ENCODE assay signal across 14 cellular contexts in the genomic region with DNA sequence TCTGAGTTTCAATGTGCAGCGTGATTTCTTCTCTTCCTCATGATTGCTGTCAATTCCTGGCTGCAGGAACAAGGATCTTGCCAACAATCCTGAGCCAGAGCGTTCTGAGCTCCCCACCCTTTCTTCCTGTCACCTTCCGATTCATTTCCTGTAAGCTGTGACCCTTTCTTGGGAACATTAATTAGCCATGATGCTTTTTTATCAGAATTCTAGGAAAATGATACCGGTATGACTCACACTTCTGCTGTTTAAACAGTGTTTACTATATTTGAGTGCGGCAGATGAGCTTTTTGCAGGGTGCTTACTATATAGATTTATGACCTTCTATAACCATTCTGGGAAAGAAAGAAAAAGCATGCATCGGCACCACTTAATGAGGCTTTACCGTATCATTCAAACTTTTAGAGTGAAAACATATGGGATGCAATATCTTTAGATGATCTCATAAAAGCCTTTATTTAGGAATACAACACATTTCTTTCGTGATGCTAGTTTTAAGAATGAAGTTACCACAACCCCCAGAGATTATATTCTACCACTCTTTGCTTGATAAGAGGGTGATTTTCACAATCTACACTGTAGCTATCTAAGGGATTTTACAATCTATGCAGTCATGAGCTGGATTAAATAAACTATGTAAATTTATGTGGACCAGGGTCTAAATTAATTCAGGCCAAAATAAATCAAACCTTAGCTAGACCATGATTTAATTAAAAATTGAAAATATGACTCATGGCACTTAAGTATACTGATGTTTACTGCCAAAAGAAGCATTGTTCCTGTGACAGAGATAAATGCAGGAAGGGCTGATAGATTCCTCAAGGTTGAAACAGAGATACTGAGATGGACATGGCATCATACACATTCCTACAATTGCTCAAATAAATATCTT. TPM values are rescaled to one million over a fixed set of nuclear protein-coding genes. Genes with fewer than 3 reads are reported as not detected.
DNase-seq lines count a peak whose midpoint lies in the region; ATAC-seq and FAIRE-seq lines count a peak whose summit lies in the region.
"Had no signal": no experiment of that assay in that cellular context is flagged by ENCODE, and none has a peak within 500 bp of the region (broad histone marks: within the 10 kb centered on the region; RNA-seq: fewer than 3 reads in every experiment).

No MANE protein-coding gene starts in this region.

- ATAC-seq in HG03521 (IDR thresholded peaks at IDR 0.05; ENCODE audit: unreplicated experiment) = no peak
- ATAC-seq: body of pancreas, esophagus mucosa had no signal

- peaks cover 6% of the 10 kb centered on the region for H3K9me3 ChIP-seq in mesodermal cell (ENCODE audit: control insufficient read depth, low read length)
- H3K9me3 ChIP-seq: body of pancreas had no signal

- H3K4me1 ChIP-seq in mesodermal cell (ENCODE audit: control insufficient read depth, insufficient read depth, low read length, poor library complexity, severe bottlenecking) = peaks cover 15% of the 10 kb centered on the region

- no peak overlapping the region for H3K4me3 ChIP-seq in mesodermal cell (ENCODE audit: extremely low read depth, insufficient read depth, low read length, poor library complexity, severe bottlenecking)
- H3K4me3 ChIP-seq: body of pancreas had no signal

- peak; percentile 67 for FAIRE-seq in HTR-8/SVneo (lab: Jason Lieb, UNC)

- H3K36me3 ChIP-seq in mesodermal cell (ENCODE audit: control insufficient read depth, insufficient read depth, low read length) = no peaks in the 10 kb centered on the region

- 93 to 98% methylated on average over 3 of the region's 8 CpGs for WGBS in mesodermal cell (ENCODE audit: insufficient coverage in 2 of 2), 2 experiments

- DNase-seq in COLO829 (ENCODE audit: low spot score) (peak; percentile 29), HTR-8/SVneo (ENCODE audit: insufficient read length, low spot score) (peak; percentile 86), astrocyte of the hippocampus (ENCODE audit: low read depth, low spot score) (peak; percentile 14), globus pallidus (ENCODE audit: low spot score) (no peak), activated gamma-delta T cell treated with Interleukin-2 at 50 U/mL for 16 hours (no peak), SKM-1 (lab: John Stamatoyannopoulos, UW; ENCODE audit: unreplicated experiment) (no peak)
- DNase-seq: activated T-cell treated with anti-CD3 and anti-CD28 coated beads, Interleukin-2, amount 50 U/mL, for 1 hour; body of pancreas; left cardiac atrium; nucleus accumbens had no signal

- H3K27ac ChIP-seq in mesodermal cell (ENCODE audit: low read depth, low read length, severe bottlenecking) = peak overlapping the region; percentile 29
- H3K27ac ChIP-seq: body of pancreas, VCaP had no signal

RNA-seq across cellular contexts. Expression of a gene that starts 38.0 kb away (rescaled TPM):
- 14.0 TPM for polyA plus RNA-seq in mesodermal cell (2013, experiment 1 of 2)
- polyA plus RNA-seq in mesodermal cell (2013, experiment 2 of 2) = 12.7 TPM

Comparison
In these comparisons a context has a peak if more than half of its experiments do, and no peak if none do; other contexts are left out.
1. DNase-seq: peak in COLO829 (single experiment), HTR-8/SVneo (single experiment) and astrocyte of the hippocampus (single experiment); none in globus pallidus (single experiment), activated gamma-delta T cell treated with Interleukin-2 at 50 U/mL for 16 hours (single experiment) and SKM-1 (single experiment).